ENCODE assay signal across 32 cellular contexts in genomic region chr1:23134055-23134454, GRCh38.
"Had no signal": no experiment of that assay in that cellular context is flagged by ENCODE, and none has a peak within 500 bp of the region (broad histone marks: within the 10 kb centered on the region; RNA-seq: fewer than 3 reads in every experiment).

No MANE protein-coding gene starts in this region.

- H3K27me3 ChIP-seq: ascending aorta, cardiac muscle cell had no signal

- H3K4me3 ChIP-seq: ascending aorta, cardiac muscle cell had no signal

- DNase-seq: activated CD4-positive, alpha-beta memory T cell treated with anti-CD3 and anti-CD28 coated beads, Interleukin-2, amount 10 ng/mL, durations not matched to agents 7 days and 5 days; activated CD4-positive, alpha-beta T cell treated with anti-CD3 and anti-CD28 coated beads for 1 hour; activated CD4-positive, alpha-beta T cell treated with anti-CD3 and anti-CD28 coated beads for 36 hours; activated CD4-positive, alpha-beta T cell treated with anti-CD3 and anti-CD28 coated beads for 48 hours; activated CD4-positive, alpha-beta T cell treated with anti-CD3 and anti-CD28 coated beads, Interleukin-2, amount 10 ng/mL, durations not matched to agents 7 days and 5 days; activated CD4-positive, alpha-beta T cell treated with anti-CD3 and anti-CD28 coated beads, Interleukin-2, amount 50 U/mL, for 48 hours; activated CD4-positive, CD25-positive, alpha-beta regulatory T cell; activated CD8-positive, alpha-beta memory T cell treated with anti-CD3 and anti-CD28 coated beads for 24 hours; activated CD8-positive, alpha-beta memory T cell treated with anti-CD3 and anti-CD28 coated beads, Interleukin-2, amount 10 ng/mL, durations not matched to agents 7 days and 5 days; activated CD8-positive, alpha-beta memory T cell treated with anti-CD3 and anti-CD28 coated beads, Interleukin-2, amount 50 U/mL, for 48 hours; activated CD8-positive, alpha-beta T cell treated with anti-CD3 and anti-CD28 coated beads, Interleukin-2, amount 10 ng/mL, durations not matched to agents 7 days and 5 days; activated effector memory CD4-positive, alpha-beta T cell treated with Interleukin-2 at 50 U/mL for 16 hours; activated gamma-delta T cell; activated naive CD4-positive, alpha-beta T cell treated with anti-CD3 and anti-CD28 coated beads, Interleukin-2, amount 10 ng/mL, durations not matched to agents 7 days and 5 days; activated naive CD4-positive, alpha-beta T cell treated with Interleukin-2 at 50 U/mL for 16 hours; activated naive CD8-positive, alpha-beta T cell treated with anti-CD3 and anti-CD28 coated beads, Interleukin-2, amount 10 ng/mL, durations not matched to agents 7 days and 5 days; activated naive CD8-positive, alpha-beta T cell treated with anti-CD3 and anti-CD28 coated beads, Interleukin-2, amount 50 U/mL, for 24 hours; activated T-cell treated with anti-CD3 and anti-CD28 coated beads, Interleukin-2, amount 50 U/mL, for 24 hours; activated T-cell treated with anti-CD3 and anti-CD28 coated beads, Interleukin-2, amount 50 U/mL, for 48 hours; amygdala; anterior cingulate cortex; caudate nucleus; cerebellar nuclear complex; T-helper 1 cell; T-helper 2 cell; T-helper 9 cell had no signal

- H3K36me3 ChIP-seq: ascending aorta, cardiac muscle cell had no signal

- H3K9me3 ChIP-seq: ascending aorta had no signal

- ATAC-seq: activated CD4-positive, alpha-beta T cell treated with anti-CD3 and anti-CD28 coated beads for 36 hours; activated CD4-positive, CD25-positive, alpha-beta regulatory T cell treated with anti-CD3 and anti-CD28 coated beads, Interleukin-2, amount 50 U/mL, for 24 hours; activated CD8-positive, alpha-beta memory T cell treated with anti-CD3 and anti-CD28 coated beads, Interleukin-2, amount 10 ng/mL, durations not matched to agents 7 days and 5 days; activated CD8-positive, alpha-beta T cell treated with anti-CD3 and anti-CD28 coated beads, Interleukin-2, amount 10 ng/mL, durations not matched to agents 7 days and 5 days; activated naive CD8-positive, alpha-beta T cell treated with anti-CD3 and anti-CD28 coated beads, Interleukin-2, amount 50 U/mL, for 24 hours had no signal

- FAIRE-seq: bronchial epithelial cell, TTC549 had no signal

- H3K27ac ChIP-seq: ascending aorta, cardiac muscle cell, VCaP had no signal
